ENCODE assay signal across 27 cellular contexts in genomic region chr2:138184428-138184827, GRCh38.
"Had no signal": no experiment of that assay in that cellular context is flagged by ENCODE, and none has a peak within 500 bp of the region (broad histone marks: within the 10 kb centered on the region; RNA-seq: fewer than 3 reads in every experiment).

No MANE protein-coding gene starts in this region.

- H3K27me3 Mint-ChIP-seq: dendritic cell treated with granulocyte-macrophage colony-stimulating factor and Interleukin-4, amounts not matched to agents 40 ng/mL and 50 ng/mL, for 4 days; effector memory CD8-positive, alpha-beta T cell had no signal

- H3K27me3 ChIP-seq: colonic mucosa, dorsolateral prefrontal cortex, esophagus muscularis mucosa, esophagus squamous epithelium, foreskin keratinocyte, gastrocnemius medialis, gastroesophageal sphincter, heart left ventricle, heart right ventricle had no signal

- H3K4me3 ChIP-seq: colonic mucosa, coronary artery, dorsolateral prefrontal cortex, esophagus muscularis mucosa, esophagus squamous epithelium, gastrocnemius medialis, gastroesophageal sphincter, heart left ventricle, heart right ventricle had no signal

- FAIRE-seq: colon, endometrium, endothelial cell of umbilical vein had no signal

- H3K9me3 Mint-ChIP-seq: dendritic cell treated with granulocyte-macrophage colony-stimulating factor and Interleukin-4, amounts not matched to agents 40 ng/mL and 50 ng/mL, for 4 days; endodermal cell had no signal

- DNase-seq: colonic mucosa; cortex of kidney; dermis blood vessel endothelial cell; dorsolateral prefrontal cortex; effector CD4-positive, alpha-beta T cell; effector CD8-positive, alpha-beta T cell; effector memory CD4-positive, alpha-beta T cell; effector memory CD8-positive, alpha-beta T cell; endodermal cell; erythroblast; esophagus squamous epithelium; foreskin fibroblast; foreskin keratinocyte; gastrocnemius medialis; glutamatergic neuron; head of caudate nucleus; heart left ventricle; heart right ventricle had no signal

- ATAC-seq: effector memory CD8-positive, alpha-beta T cell; esophagus mucosa; foreskin keratinocyte; gastrocnemius medialis; gastroesophageal sphincter; heart right ventricle had no signal

- H3K27ac Mint-ChIP-seq: dendritic cell treated with granulocyte-macrophage colony-stimulating factor and Interleukin-4, amounts not matched to agents 40 ng/mL and 50 ng/mL, for 4 days; endodermal cell had no signal

- H3K27ac ChIP-seq: colonic mucosa, coronary artery, dorsolateral prefrontal cortex, epithelial cell of prostate, esophagus muscularis mucosa, esophagus squamous epithelium, foreskin keratinocyte, gastrocnemius medialis, gastroesophageal sphincter, heart left ventricle, heart right ventricle had no signal

- H3K4me1 ChIP-seq: colonic mucosa, esophagus squamous epithelium, foreskin keratinocyte, gastrocnemius medialis had no signal

- H3K9me3 ChIP-seq: colonic mucosa, esophagus muscularis mucosa, esophagus squamous epithelium, gastrocnemius medialis, gastroesophageal sphincter, heart left ventricle, heart right ventricle had no signal

- H3K36me3 ChIP-seq: colonic mucosa, esophagus muscularis mucosa, esophagus squamous epithelium, gastrocnemius medialis, gastroesophageal sphincter, heart left ventricle, heart right ventricle had no signal

- H3K4me3 Mint-ChIP-seq: dendritic cell treated with granulocyte-macrophage colony-stimulating factor and Interleukin-4, amounts not matched to agents 40 ng/mL and 50 ng/mL, for 4 days; effector memory CD8-positive, alpha-beta T cell; endodermal cell had no signal
